In the genomic region with DNA sequence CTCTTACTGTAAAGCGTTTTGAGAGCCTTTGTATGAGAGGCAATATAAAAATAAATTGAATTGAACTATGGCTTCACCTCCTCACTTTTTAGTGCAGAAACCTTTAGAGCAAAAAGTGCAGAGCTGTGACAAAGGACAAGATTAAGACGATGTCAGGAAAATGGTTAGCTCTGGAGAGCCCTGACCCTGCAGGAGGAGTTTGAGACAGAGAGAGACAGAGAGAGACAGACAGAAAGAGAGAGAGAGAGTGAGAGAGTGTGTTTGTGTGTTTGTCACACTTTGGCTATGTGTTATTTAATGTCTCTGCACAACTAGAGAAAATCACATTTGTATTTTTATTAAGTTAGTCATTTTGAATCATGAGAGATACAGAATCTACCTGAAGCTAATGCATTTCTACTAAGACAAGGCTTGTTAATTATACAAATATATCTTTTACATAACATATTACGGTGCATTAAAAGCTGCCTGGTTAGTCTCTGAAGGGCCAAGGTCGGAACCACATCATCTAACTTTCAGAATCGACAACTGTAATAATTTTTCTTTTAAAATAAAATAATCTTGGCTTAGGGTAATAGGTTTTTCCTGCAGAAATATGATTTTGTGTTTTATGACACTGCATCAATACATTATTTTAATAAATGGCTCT, we compare ENCODE assay signal across 23 cellular contexts.
DNase-seq lines count a peak whose midpoint lies in the region; ATAC-seq and TF ChIP-seq lines count a peak whose summit lies in the region.
"Had no signal": no experiment of that assay in that cellular context is flagged by ENCODE, and none has a peak within 500 bp of the region (broad histone marks: within the 10 kb centered on the region; RNA-seq: fewer than 3 reads in every experiment).

No MANE protein-coding gene starts in this region.

- no peak for TF ChIP-seq POLR2A in GM18505 (IDR thresholded peaks at IDR 0.05; ENCODE audit: borderline replicate concordance, extremely low read depth, insufficient read depth, insufficient read length)

- 0 out of 2 replicates have a peak overlapping the region, but pooled peaks have one; percentile 30 for H2AFZ ChIP-seq in DND-41 (ENCODE audit: low read depth, low read length)
- H2AFZ ChIP-seq in osteoblast (ENCODE audit: low read length), result no peak overlapping the region

- TF ChIP-seq CTCF in DND-41 (IDR thresholded peaks at IDR 0.05; ENCODE audit: borderline replicate concordance, extremely low read depth, low read length, poor library complexity, severe bottlenecking), result no peak
- TF ChIP-seq CTCF in coronary artery (IDR thresholded peaks at IDR 0.05), result no peak
- no peak for TF ChIP-seq CTCF in osteoblast (IDR thresholded peaks at IDR 0.05; ENCODE audit: extremely low read depth, low read depth, low read length)
- TF ChIP-seq CTCF in GM20000 (IDR thresholded peaks at IDR 0.05; ENCODE audit: extremely low read depth, missing control alignments), result no peak

- no peak for ATAC-seq in DND-41 (ENCODE audit: insufficient read depth, low read depth)
- no peak for ATAC-seq in GM18505 (IDR thresholded peaks at IDR 0.05; ENCODE audit: unreplicated experiment)

- no peaks in the 10 kb centered on the region for H3K79me2 ChIP-seq in DND-41 (ENCODE audit: insufficient read depth, low read length)
- H3K79me2 ChIP-seq in osteoblast (ENCODE audit: insufficient read depth, low read length), result no peaks in the 10 kb centered on the region

- H3K4me3 ChIP-seq in DND-41 (ENCODE audit: low read depth in 1 of 2, low read length in 2 of 2) (no peak overlapping the region), SJSA1 (no peak overlapping the region), coronary artery (peak overlapping the region; percentile 19), osteoblast (ENCODE audit: insufficient read depth, low read length) (no peak overlapping the region)
- H3K4me3 ChIP-seq: left lung, mucosa of descending colon, suprapubic skin had no signal

- H3K36me3 ChIP-seq in DND-41 (ENCODE audit: insufficient read depth, low read length) (no peaks in the 10 kb centered on the region), SJSA1 (no peaks in the 10 kb centered on the region), osteoblast (ENCODE audit: insufficient read depth, low read length) (no peaks in the 10 kb centered on the region)
- H3K36me3 ChIP-seq: left lung, suprapubic skin had no signal

- no peaks in the 10 kb centered on the region for H3K9me3 ChIP-seq in DND-41 (ENCODE audit: insufficient read depth, low read length, severe bottlenecking)
- no peaks in the 10 kb centered on the region for H3K9me3 ChIP-seq in SJSA1 (replicated peaks)
- H3K9me3 ChIP-seq in osteoblast (ENCODE audit: low read depth, low read length), result no peaks in the 10 kb centered on the region
- H3K9me3 ChIP-seq: left lung, mucosa of descending colon, suprapubic skin had no signal

- DNase-seq in DND-41 (no peak), SJSA1 (ENCODE audit: low read depth in 1 of 2, low spot score in 2 of 2) (no peak), coronary artery (ENCODE audit: low spot score) (no peak), osteoblast (ENCODE audit: insufficient read length, low spot score, missing footprints) (no peak), SW480 (ENCODE audit: low spot score) (no peak), COLO668 (lab: John Stamatoyannopoulos, UW; ENCODE audit: unreplicated experiment) (no peak), GM20000 (ENCODE audit: low spot score) (no peak)
- DNase-seq: activated CD4-positive, alpha-beta memory T cell treated with anti-CD3 and anti-CD28 coated beads for 36 hours; activated naive CD4-positive, alpha-beta T cell treated with Interleukin-2 at 50 U/mL for 16 hours; activated T-cell treated with anti-CD3 and anti-CD28 coated beads for 4 hours; cerebellar nuclear complex; left lung; MM.1S; NCI-H1694; NCI-H774; retina; SIG-M5; stimulated activated CD4-positive, alpha-beta T cell treated with anti-CD3 and anti-CD28 coated beads, Interleukin-15, amount 100 ng/mL, for 24 hours; T-helper 2 cell had no signal

- no peak overlapping the region for H3K4me2 ChIP-seq in DND-41 (ENCODE audit: insufficient read depth, low read length)
- peak overlapping the region; percentile 65 for H3K4me2 ChIP-seq in osteoblast (ENCODE audit: insufficient read depth, low read length)

- H3K27ac ChIP-seq in DND-41 (ENCODE audit: low read length), result no peak overlapping the region
- H3K27ac ChIP-seq in SJSA1, result peak overlapping the region; percentile 14; the same call in 1 of the 2 replicates
- peak overlapping the region in 1 of 2 donors; percentile 14 for H3K27ac ChIP-seq in coronary artery
- H3K27ac ChIP-seq in osteoblast (ENCODE audit: low read depth, low read length), result peak overlapping the region; percentile 97
- H3K27ac ChIP-seq: C4-2B, suprapubic skin had no signal

- H4K20me1 ChIP-seq in DND-41 (ENCODE audit: insufficient read depth, low read length), result no peaks in the 10 kb centered on the region
- no peaks in the 10 kb centered on the region for H4K20me1 ChIP-seq in osteoblast (ENCODE audit: insufficient read depth, low read length)

- no peaks in the 10 kb centered on the region for H3K4me1 ChIP-seq in DND-41 (ENCODE audit: insufficient read depth, low read length)
- H3K4me1 ChIP-seq in SJSA1 (replicated peaks), result peaks cover 32% of the 10 kb centered on the region
- peaks cover 54% of the 10 kb centered on the region for H3K4me1 ChIP-seq in osteoblast (ENCODE audit: insufficient read depth, low read length)

- no peak overlapping the region for H3K9ac ChIP-seq in DND-41 (ENCODE audit: low read depth, low read length)

- H3K27me3 ChIP-seq in DND-41 (ENCODE audit: insufficient read depth, low read length, poor library complexity) (no peaks in the 10 kb centered on the region), SJSA1 (replicated peaks) (no peaks in the 10 kb centered on the region), osteoblast (ENCODE audit: insufficient read depth, low read length) (no peaks in the 10 kb centered on the region)
- H3K27me3 ChIP-seq: left lung, suprapubic skin had no signal
